Comparison of ENCODE assay signal across 8 cellular contexts in the genomic region with DNA sequence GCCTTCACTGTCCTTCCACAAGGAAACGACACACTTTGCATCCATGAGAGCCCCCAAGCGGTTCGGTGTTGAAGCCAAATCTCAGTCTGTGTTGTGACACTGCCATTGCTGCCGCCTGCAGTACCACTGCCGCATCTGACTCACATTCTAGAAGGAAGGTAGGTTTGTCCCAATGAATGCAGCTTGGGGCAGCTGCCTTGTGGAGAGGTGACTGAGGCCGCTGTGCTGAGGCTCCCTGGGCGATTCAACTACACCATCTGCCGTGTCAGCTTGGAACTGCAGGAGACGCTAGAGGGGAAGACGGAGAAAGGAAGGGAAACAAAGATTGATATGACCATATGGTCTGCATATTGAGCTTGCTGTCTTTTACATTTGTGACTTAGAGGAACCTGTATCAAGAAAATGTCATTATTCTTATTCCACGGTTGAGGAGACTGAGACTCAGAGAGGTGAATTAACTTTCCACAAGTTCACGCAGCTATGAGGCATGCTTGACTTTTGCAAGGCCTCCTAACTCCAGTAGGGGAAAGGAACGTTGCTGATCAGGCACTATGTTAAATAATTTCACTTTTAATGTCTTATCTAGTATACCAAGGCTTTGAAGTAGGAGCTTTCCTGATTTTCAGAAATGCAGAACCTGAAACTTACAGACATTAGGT. TPM values are rescaled to one million over a fixed set of nuclear protein-coding genes. Genes with fewer than 3 reads are reported as not detected.
DNase-seq lines count a peak whose midpoint lies in the region; ATAC-seq and TF ChIP-seq lines count a peak whose summit lies in the region.

No MANE protein-coding gene starts in this region.

- peak; percentile 99 for TF ChIP-seq RAD21 in neural cell (conservative IDR thresholded peaks at IDR 0.05)

- H3K4me1 ChIP-seq in KMS-11 (ENCODE audit: low read depth, poor library complexity, severe bottlenecking) (peaks cover 11% of the 10 kb centered on the region), PC-3 (ENCODE audit: insufficient read depth, low read length) (peaks cover 6% of the 10 kb centered on the region), esophagus squamous epithelium (no peaks in the 10 kb centered on the region)

- peak; percentile 17 for TF ChIP-seq EP300 in neural cell (conservative IDR thresholded peaks at IDR 0.05; ENCODE audit: poor library complexity, severe bottlenecking)

- no peaks in the 10 kb centered on the region for H3K79me2 ChIP-seq in KMS-11 (ENCODE audit: insufficient read depth, low read depth)
- no peaks in the 10 kb centered on the region for H3K79me2 ChIP-seq in PC-3 (ENCODE audit: low read length)
- no peaks in the 10 kb centered on the region for H3K79me2 ChIP-seq in neural cell (replicated peaks; ENCODE audit: insufficient read depth, low read length)

- POLR2A ChIA-PET in PC-3 (lab: Charles Lee; ENCODE audit: unreplicated experiment) = interaction anchor here (0.6 to 0.7 kb wide), 2 partner anchors 45 to 367 kb away, joined by 3 read pairs; no protein-coding TSS in a partner anchor

- H3K4me3 ChIP-seq in KMS-11 (IDR thresholded peaks at IDR 0.05; ENCODE audit: insufficient read depth, low read depth, low read length) (no peak overlapping the region), PC-3 (ENCODE audit: low read length) (no peak overlapping the region), esophagus squamous epithelium (no peak overlapping the region), neural cell (ENCODE audit: low read length) (no peak overlapping the region)

- peak; percentile 99 for ATAC-seq in GM21825 (IDR thresholded peaks at IDR 0.05; ENCODE audit: unreplicated experiment)
- ATAC-seq in PC-3 = peak; percentile 100

- H3K27ac ChIP-seq in KMS-11 (no peak overlapping the region), PC-3 (ENCODE audit: low read length) (no peak overlapping the region), esophagus squamous epithelium (no peak overlapping the region), neural cell (ENCODE audit: low read length) (no peak overlapping the region), substantia nigra (ENCODE audit: low read depth, low read length, poor library complexity, severe bottlenecking) (no peak overlapping the region)

- H3K9me2 ChIP-seq in PC-3 (replicated peaks; ENCODE audit: low read length) (no peaks in the 10 kb centered on the region), neural cell (ENCODE audit: insufficient read depth, low read length) (no peaks in the 10 kb centered on the region)

- H3K4me2 ChIP-seq in KMS-11 (peak overlapping the region; percentile 22; the same call in 1 of the 2 replicates), PC-3 (ENCODE audit: low read length) (0 out of 2 replicates have a peak overlapping the region, but pooled peaks have one; percentile 27), neural cell (ENCODE audit: low read length) (no peak overlapping the region)

- H3F3A ChIP-seq in PC-3 (ENCODE audit: low read length, unreplicated experiment) (no peaks in the 10 kb centered on the region), neural cell (ENCODE audit: insufficient read depth, low read length, poor library complexity, severe bottlenecking) (no peaks in the 10 kb centered on the region)

- H3K9ac ChIP-seq in KMS-11 (no peak overlapping the region), PC-3 (ENCODE audit: low read length) (no peak overlapping the region), neural cell (ENCODE audit: low read length) (no peak overlapping the region)

- peak; percentile 99 for TF ChIP-seq CTCF in KMS-11 (conservative IDR thresholded peaks at IDR 0.05; ENCODE audit: low read depth, low read length)
- peak; percentile 98 for TF ChIP-seq CTCF in PC-3 (conservative IDR thresholded peaks at IDR 0.05; ENCODE audit: low read depth, low read length)
- peak; percentile 66 to 94 (median 87) for TF ChIP-seq CTCF in esophagus squamous epithelium (IDR thresholded peaks at IDR 0.05)
- TF ChIP-seq CTCF in neural cell (IDR thresholded peaks at IDR 0.05; ENCODE audit: poor library complexity, severe bottlenecking) = peak; percentile 99

- H3K9me3 ChIP-seq in PC-3 (ENCODE audit: low read length) (no peaks in the 10 kb centered on the region), esophagus squamous epithelium (no peaks in the 10 kb centered on the region), neural cell (ENCODE audit: low read length) (no peaks in the 10 kb centered on the region)

- H2AFZ ChIP-seq in KMS-11 (ENCODE audit: low read depth) = peak overlapping the region; percentile 55
- H2AFZ ChIP-seq in PC-3 (ENCODE audit: low read length) = 0 out of 2 replicates have a peak overlapping the region, but pooled peaks have one; percentile 41
- no peak overlapping the region for H2AFZ ChIP-seq in neural cell (ENCODE audit: low read depth, low read length)

- 21 to 27% methylated on average over 7 to 12 of the region's 13 CpGs for WGBS in esophagus squamous epithelium, 2 donors

- CTCF ChIA-PET in PC-3 (lab: Charles Lee) = interaction anchor here (0.6 to 2.1 kb wide), 10 partner anchors 43 to 1210 kb away, joined by 3 to 136 read pairs (median 6); partner anchors contain the start of gene LMAN1

- H3K36me3 ChIP-seq in KMS-11 (ENCODE audit: insufficient read depth) = no peaks in the 10 kb centered on the region
- no peaks in the 10 kb centered on the region for H3K36me3 ChIP-seq in PC-3 (ENCODE audit: low read depth, low read length)
- H3K36me3 ChIP-seq in esophagus squamous epithelium = no peaks in the 10 kb centered on the region
- H3K36me3 ChIP-seq in neural cell (ENCODE audit: insufficient read depth, low read length) = no peaks in the 10 kb centered on the region

- intact Hi-C loops in PC-3 (cut with micrococcal nuclease) = loop anchor here (2.0 to 10.0 kb wide), 6 partner anchors 44 to 634 kb away; partner anchors contain the start of gene LMAN1
- intact Hi-C loops in esophagus squamous epithelium (cut with DNase I) = loop anchor here (2.0 to 5.0 kb wide), 2 partner anchors 94 to 150 kb away; no protein-coding TSS in a partner anchor

- no peak for TF ChIP-seq POLR2A in esophagus squamous epithelium (IDR thresholded peaks at IDR 0.05)

- H3K27me3 ChIP-seq in KMS-11 (ENCODE audit: insufficient read depth, low read depth) (no peaks in the 10 kb centered on the region), PC-3 (ENCODE audit: low read length) (no peaks in the 10 kb centered on the region), esophagus squamous epithelium (no peaks in the 10 kb centered on the region), neural cell (ENCODE audit: insufficient read depth, low read depth, low read length) (peaks cover 44% of the 10 kb centered on the region)

- H4K20me1 ChIP-seq in KMS-11 (ENCODE audit: insufficient read depth) (no peaks in the 10 kb centered on the region), PC-3 (ENCODE audit: low read length) (no peaks in the 10 kb centered on the region), neural cell (ENCODE audit: insufficient read depth) (no peaks in the 10 kb centered on the region)

- DNase-seq in EL = peak; percentile 64
- peak; percentile 93 for DNase-seq in PC-3
- peak; percentile 67 for DNase-seq in activated T-cell treated with anti-CD3 and anti-CD28 coated beads for 4 hours
- DNase-seq in esophagus squamous epithelium (lab: John Stamatoyannopoulos, UW) = no peak
- DNase-seq in substantia nigra (lab: John Stamatoyannopoulos, UW) = peak in 46 of 49 donors; percentile 1 to 68 (median 36)

- no TSS peak for BruUV-seq in PC-3 (replicated peaks; lab: Mats Ljungman, UMichigan)

TF ChIP-seq in neural cell, 6 proteins besides CTCF, POLR2A, EP300 and RAD21:
- no peak for TF ChIP-seq REST (IDR thresholded peaks at IDR 0.05; ENCODE audit: borderline replicate concordance)
- TF ChIP-seq MXI1 (conservative IDR thresholded peaks at IDR 0.05; ENCODE audit: poor library complexity, severe bottlenecking) = peak; percentile 28
- peak; percentile 99 for TF ChIP-seq SMC3 (conservative IDR thresholded peaks at IDR 0.05; ENCODE audit: poor library complexity)
- TF ChIP-seq POLR2AphosphoS5 (IDR thresholded peaks at IDR 0.05) = peak; percentile 24
- no peak for TF ChIP-seq EZH2 (IDR thresholded peaks at IDR 0.05; ENCODE audit: borderline replicate concordance, insufficient read depth, low read length, poor library complexity, severe bottlenecking)
- TF ChIP-seq TAF1 (IDR thresholded peaks at IDR 0.05; ENCODE audit: low read depth) = no peak

RNA-seq across cellular contexts. Expression of gene LMAN1, which starts 43.5 kb away (rescaled TPM):
- total RNA-seq in PC-3 (2014; rRNA removed) (109 and 126 TPM in 2 replicates), esophagus squamous epithelium (10 to 100 TPM; 67.1 to 80.3 (median 70.6) TPM)
- polyA plus RNA-seq in neural cell = 49.8 and 50.3 TPM in 2 replicates
- polyA minus RNA-seq in neural cell = 80.3 and 85.2 TPM in 2 replicates
